ENCODE assay signal across 1 cellular context in the genomic region with DNA sequence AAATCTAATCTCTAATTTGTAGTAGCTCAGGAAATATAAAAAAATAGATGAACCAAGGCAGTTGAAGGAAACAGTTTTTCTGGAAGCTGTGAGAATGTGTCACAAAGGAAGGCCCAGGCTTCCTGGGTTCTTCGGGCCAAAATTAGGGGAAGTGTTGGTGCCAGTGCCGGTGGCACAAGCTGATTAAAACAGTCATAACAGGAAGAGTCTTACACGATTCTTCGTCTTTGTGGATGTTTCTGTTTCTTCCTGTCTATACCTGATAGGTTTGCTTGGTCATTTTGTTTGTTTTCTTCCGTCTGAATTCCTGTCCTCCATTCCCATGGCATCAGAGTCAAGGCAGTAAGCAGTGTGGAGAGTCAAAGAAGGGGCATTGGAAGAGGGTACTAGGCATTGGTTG.
TF ChIP-seq lines count a peak whose summit lies in the region.

No MANE protein-coding gene starts in this region.

TF ChIP-seq in A549, 52 proteins besides CTCF, POLR2A, EP300 and RAD21 (continued from another document):
- no peak for TF ChIP-seq CHD2 (IDR thresholded peaks at IDR 0.05; ENCODE audit: low read length, partially characterized antibody)
- no peak for TF ChIP-seq FOSB (CRISPR knock-in tag; IDR thresholded peaks at IDR 0.05)
